31 cellular contexts compared by ENCODE assay signal in genomic region chrX:135330709-135331108, GRCh38. TPM values are rescaled to one million over a fixed set of nuclear protein-coding genes. Genes with fewer than 3 reads are reported as not detected.
"Had no signal": no experiment of that assay in that cellular context is flagged by ENCODE, and none has a peak within 500 bp of the region (broad histone marks: within the 10 kb centered on the region; RNA-seq: fewer than 3 reads in every experiment).

No MANE protein-coding gene starts in this region.

- H3K27ac Mint-ChIP-seq: natural killer cell treated with Interleukin-12 subunit alpha and Interleukin-12 subunit beta and Interleukin-15 and Interleukin-18, amount 100 ng/mL, for 72 hours; progenitor cell of endocrine pancreas; stimulated activated naive B cell treated with anti-CD40 and anti-IgM and Interleukin-4, amounts not matched to agents 10 μg/mL and 1 μg/mL and 100 μg/mL, for 72 hours had no signal

- H3K4me3 Mint-ChIP-seq: natural killer cell treated with Interleukin-12 subunit alpha and Interleukin-12 subunit beta and Interleukin-15 and Interleukin-18, amount 100 ng/mL, for 72 hours; stimulated activated naive B cell treated with anti-CD40 and anti-IgM and Interleukin-4, amounts not matched to agents 10 μg/mL and 1 μg/mL and 100 μg/mL, for 72 hours had no signal

- H3K27me3 Mint-ChIP-seq: naive thymus-derived CD4-positive, alpha-beta T cell; natural killer cell treated with Interleukin-12 subunit alpha and Interleukin-12 subunit beta and Interleukin-15 and Interleukin-18, amount 100 ng/mL, for 72 hours; progenitor cell of endocrine pancreas; stimulated activated naive B cell treated with anti-CD40 and anti-IgM and Interleukin-4, amounts not matched to agents 10 μg/mL and 1 μg/mL and 100 μg/mL, for 72 hours had no signal

- H3K36me3 ChIP-seq: left ventricle myocardium inferior, ovary, right atrium auricular region, right lobe of liver, thyroid gland, transverse colon, upper lobe of left lung, vagina had no signal

- ATAC-seq: left colon; mucosa of descending colon; naive thymus-derived CD4-positive, alpha-beta T cell; natural killer cell treated with Interleukin-12 subunit alpha and Interleukin-12 subunit beta and Interleukin-15 and Interleukin-18, amount 100 ng/mL, for 72 hours; right lobe of liver; stimulated activated naive B cell treated with anti-CD40 and anti-IgM and Interleukin-4, amounts not matched to agents 10 μg/mL and 1 μg/mL and 100 μg/mL, for 72 hours; stimulated activated naive CD8-positive, alpha-beta T cell treated with anti-CD3 and anti-CD28 coated beads, Interleukin-15, Interleukin-2, amounts not matched to agents 100 U/mL and 50 U/mL, for 24 hours had no signal

- H3K9me3 Mint-ChIP-seq: natural killer cell treated with Interleukin-12 subunit alpha and Interleukin-12 subunit beta and Interleukin-15 and Interleukin-18, amount 100 ng/mL, for 72 hours had no signal

- H3K9me3 ChIP-seq: left ventricle myocardium inferior, mucosa of descending colon, ovary, right atrium auricular region, right lobe of liver, stomach, testis, thyroid gland, transverse colon, upper lobe of left lung, vagina had no signal

- H3K4me2 ChIP-seq: smooth muscle cell had no signal

- H3K4me1 ChIP-seq: right lobe of liver, testis, thyroid gland, transverse colon, upper lobe of left lung, vagina had no signal

- DNase-seq: kidney; left colon; left ventricle myocardium inferior; midbrain; mucosa of descending colon; naive thymus-derived CD4-positive, alpha-beta T cell; ovary; right lobe of liver; stimulated activated CD4-positive, alpha-beta T cell treated with anti-CD3 and anti-CD28 coated beads, Interleukin-1b, Interleukin-23, amount 100 ng/mL, for 48 hours; stimulated activated CD4-positive, alpha-beta T cell treated with anti-CD3 and anti-CD28 coated beads, Interleukin-4, amount 100 ng/mL, for 1 hour; stimulated activated naive B cell treated with anti-CD40 and anti-IgM and Interleukin-4, amounts not matched to agents 10 μg/mL and 1 μg/mL and 100 μg/mL, for 72 hours; stimulated activated naive CD8-positive, alpha-beta T cell treated with anti-CD3 and anti-CD28 coated beads, Interleukin-15, Interleukin-2, amounts not matched to agents 100 U/mL and 50 U/mL, for 24 hours; stomach; testis; thyroid gland; transverse colon; upper lobe of left lung had no signal

- H3K27ac ChIP-seq: left ventricle myocardium inferior, ovary, right atrium auricular region, right lobe of liver, stomach, testis, thyroid gland, transverse colon, upper lobe of left lung, vagina had no signal

- H3K4me3 ChIP-seq: left ventricle myocardium inferior, lung, mucosa of descending colon, ovary, right atrium auricular region, right lobe of liver, smooth muscle cell, stomach, testis, thyroid gland, transverse colon, upper lobe of left lung, vagina had no signal

- H3K27me3 ChIP-seq: ovary, right atrium auricular region, right lobe of liver, testis, thyroid gland, transverse colon, upper lobe of left lung, vagina had no signal

RNA-seq across cellular contexts. Expression of gene ETDC, which starts 21.4 kb away (rescaled TPM):
- total RNA-seq: kidney; left colon; left ventricle myocardium inferior; lower leg skin; lung; mucosa of descending colon; myocyte; naive thymus-derived CD4-positive, alpha-beta T cell; natural killer cell treated with Interleukin-12 subunit alpha and Interleukin-12 subunit beta and Interleukin-15 and Interleukin-18, amount 100 ng/mL, for 72 hours; omental fat pad; ovary; progenitor cell of endocrine pancreas; pulmonary artery endothelial cell; renal cortical epithelial cell; right atrium auricular region; right lobe of liver; skeletal muscle tissue; smooth muscle cell; stomach; testis; thyroid gland; transverse colon; upper lobe of left lung; urinary bladder; vagina had no signal
- polyA plus RNA-seq: lung; naive thymus-derived CD4-positive, alpha-beta T cell; neural cell; ovary; smooth muscle cell; stomach; urinary bladder had no signal
